ENCODE assay signal across 8 cellular contexts in genomic region chr1:207815913-207816312, GRCh38.
DNase-seq lines count a peak whose midpoint lies in the region; TF ChIP-seq lines count a peak whose summit lies in the region.

No MANE protein-coding gene starts in this region.

- H3K27me3 ChIP-seq in hepatocyte (no peaks in the 10 kb centered on the region), A673 (replicated peaks; ENCODE audit: insufficient read depth, low read depth, low read length, poor library complexity) (no peaks in the 10 kb centered on the region)

- no peaks in the 10 kb centered on the region for H3K9me3 ChIP-seq in hepatocyte (ENCODE audit: low read depth)
- no peaks in the 10 kb centered on the region for H3K9me3 ChIP-seq in A673 (ENCODE audit: low read depth, low read length, poor library complexity, severe bottlenecking)

- POLR2A ChIA-PET in RWPE1 (lab: Yijun Ruan, JAX; ENCODE audit: low non-redundant PET) (no interaction called here), A673 (lab: Charles Lee; ENCODE audit: low non-redundant PET) (no interaction called here)

- no peak overlapping the region for H2AFZ ChIP-seq in hepatocyte

- H3K4me1 ChIP-seq in hepatocyte (ENCODE audit: insufficient read depth) (no peaks in the 10 kb centered on the region), A673 (ENCODE audit: insufficient read depth, low read length, poor library complexity, severe bottlenecking) (no peaks in the 10 kb centered on the region)

- CTCF ChIA-PET in RWPE1 (lab: Yijun Ruan, JAX), result no interaction called here
- CTCF ChIA-PET in A673 (lab: Charles Lee), result no interaction called here

- H3K9me2 ChIP-seq in hepatocyte (replicated peaks; ENCODE audit: insufficient read depth), result no peaks in the 10 kb centered on the region

- no peak for TF ChIP-seq CTCF in RWPE1 (conservative IDR thresholded peaks at IDR 0.05; ENCODE audit: low read depth)
- no peak for TF ChIP-seq CTCF in coronary artery (IDR thresholded peaks at IDR 0.05)
- no peak for TF ChIP-seq CTCF in hepatocyte (IDR thresholded peaks at IDR 0.05; ENCODE audit: poor library complexity)
- TF ChIP-seq CTCF in A673 (conservative IDR thresholded peaks at IDR 0.05; ENCODE audit: low read depth, low read length), result no peak

- H3K36me3 ChIP-seq in hepatocyte (replicated peaks; ENCODE audit: insufficient read depth, low read depth), result no peaks in the 10 kb centered on the region
- H3K36me3 ChIP-seq in A673 (ENCODE audit: insufficient read depth, low read length, poor library complexity, severe bottlenecking), result no peaks in the 10 kb centered on the region

- H3K79me2 ChIP-seq in hepatocyte, result no peaks in the 10 kb centered on the region

- 0 out of 2 replicates have a peak overlapping the region, but pooled peaks have one; percentile 2 for H3K27ac ChIP-seq in RWPE1
- H3K27ac ChIP-seq in coronary artery, result peak overlapping the region; percentile 94 to 98
- no peak overlapping the region for H3K27ac ChIP-seq in hepatocyte
- H3K27ac ChIP-seq in A673 (ENCODE audit: low read depth, low read length, poor library complexity, severe bottlenecking), result no peak overlapping the region

- no peaks in the 10 kb centered on the region for H4K20me1 ChIP-seq in hepatocyte (ENCODE audit: insufficient read depth, poor library complexity, severe bottlenecking)

- intact Hi-C loops in A673 (cut with micrococcal nuclease; ENCODE audit: unreplicated experiment), result no loop called here

- DNase-seq in ELR (ENCODE audit: low read depth) (peak; percentile 80), RWPE1 (ENCODE audit: low spot score) (no peak), coronary artery (ENCODE audit: low spot score) (no peak), NCI-H146 (lab: John Stamatoyannopoulos, UW) (no peak), NCI-H2171 (lab: John Stamatoyannopoulos, UW) (no peak), hepatocyte (ENCODE audit: low spot score) (no peak), A673 (ENCODE audit: low spot score) (no peak)
- peak in 2 of 3 donors; percentile 39 to 50 for DNase-seq in stimulated activated CD4-positive, alpha-beta T cell treated with anti-CD3 and anti-CD28 coated beads, TNF-alpha, amount 100 ng/mL, for 48 hours (ENCODE audit: low read depth in 3 of 3)

- H3K4me2 ChIP-seq in hepatocyte, result no peak overlapping the region

- H3K4me3 ChIP-seq in coronary artery, result peak overlapping the region; percentile 88
- H3K4me3 ChIP-seq in hepatocyte, result no peak overlapping the region
- H3K4me3 ChIP-seq in A673 (ENCODE audit: low read depth, low read length, poor library complexity, severe bottlenecking), result no peak overlapping the region

- BruUV-seq in A673 (replicated peaks; lab: Mats Ljungman, UMichigan), result no TSS peak

- WGBS in hepatocyte (ENCODE audit: low lambda C conversion rate, missing lambda C conversion rate), result 96% methylated on average over 2 of the region's 2 CpGs

Comparison
In these comparisons a context has a peak if more than half of its experiments do, and no peak if none do; other contexts are left out.
1. DNase-seq: peak in ELR (single experiment) and stimulated activated CD4-positive, alpha-beta T cell treated with anti-CD3 and anti-CD28 coated beads, TNF-alpha, amount 100 ng/mL, for 48 hours (2 of 3); none in RWPE1 (single experiment), coronary artery (single experiment), NCI-H146 (single experiment), NCI-H2171 (single experiment), hepatocyte (single experiment) and A673 (single experiment).
2. H3K27ac ChIP-seq: peak in RWPE1 (single experiment) and coronary artery (2 of 2); none in hepatocyte (single experiment) and A673 (single experiment).